15 cellular contexts compared by ENCODE assay signal in genomic region chrX:25005382-25006185, GRCh38. TPM values are rescaled to one million over a fixed set of nuclear protein-coding genes. Genes with fewer than 3 reads are reported as not detected.
DNase-seq lines count a peak whose midpoint lies in the region; ATAC-seq and TF ChIP-seq lines count a peak whose summit lies in the region.
"Had no signal": no experiment of that assay in that cellular context is flagged by ENCODE, and none has a peak within 500 bp of the region (broad histone marks: within the 10 kb centered on the region; RNA-seq: fewer than 3 reads in every experiment).

No MANE protein-coding gene starts in this region.

- peaks cover 44% of the 10 kb centered on the region for H3K4me1 Mint-ChIP-seq in WTC11

- peaks cover 0 to 25% (median 3%) of the 10 kb centered on the region in 12 donors for H3K4me1 ChIP-seq in heart left ventricle
- peaks cover 4 to 21% of the 10 kb centered on the region in 2 donors for H3K4me1 ChIP-seq in thoracic aorta (ENCODE audit: control insufficient read depth in 1 of 2, low read depth in 2 of 2)
- H3K4me1 ChIP-seq in left lung: peaks cover 5 to 15% of the 10 kb centered on the region in 2 donors
- H3K4me1 ChIP-seq: colonic mucosa had no signal

- H3K4me3 ChIP-seq in heart left ventricle (peak overlapping the region in 8 of 12 donors; percentile 12 to 34 (median 18)), thoracic aorta (peak overlapping the region; percentile 42), left lung (no peak overlapping the region)
- H3K4me3 ChIP-seq: colonic mucosa had no signal

- no peak overlapping the region for H3K27ac Mint-ChIP-seq in WTC11

- H3K27me3 ChIP-seq in heart left ventricle (peaks cover 0 to 99% (median 70%) of the 10 kb centered on the region in 9 donors), thoracic aorta (replicated peaks; ENCODE audit: insufficient read depth) (peaks cover 6% of the 10 kb centered on the region), left lung (peaks cover 86 to 93% of the 10 kb centered on the region in 2 donors)

- H3K27ac ChIP-seq in heart left ventricle (no peak overlapping the region), thoracic aorta (no peak overlapping the region), left lung (no peak overlapping the region)
- H3K27ac ChIP-seq: colonic mucosa had no signal

- no peak for TF ChIP-seq POLR2A in heart left ventricle (IDR thresholded peaks at IDR 0.05)

- no peaks in the 10 kb centered on the region for H3K9me3 Mint-ChIP-seq in WTC11
- H3K9me3 Mint-ChIP-seq: activated CD4-positive, alpha-beta memory T cell treated with anti-CD3 and anti-CD28 coated beads, Interleukin-2, amount 10 ng/mL, durations not matched to agents 7 days and 5 days had no signal

- CTCF ChIA-PET in WTC11 (lab: Charles Lee): interaction anchor here (1.3 kb wide), 1 partner anchor 15 kb away, joined by 3 read pairs; no protein-coding TSS in a partner anchor

- DNase-seq in heart left ventricle (peak in 1 of 5 donors; percentile 18), left ventricle myocardium superior (no peak), WTC11 (ENCODE audit: low spot score) (no peak), left colon (no peak), thoracic aorta (ENCODE audit: low spot score) (no peak), dermis blood vessel endothelial cell (no peak), left lung (no peak)
- DNase-seq: activated CD4-positive, alpha-beta memory T cell treated with anti-CD3 and anti-CD28 coated beads, Interleukin-2, amount 10 ng/mL, durations not matched to agents 7 days and 5 days; activated naive CD4-positive, alpha-beta T cell; C1 segment of cervical spinal cord; colonic mucosa; foreskin fibroblast; MG63; stimulated activated CD4-positive, alpha-beta T cell treated with anti-CD3 and anti-CD28 coated beads, Interleukin-2, amount 100 ng/mL, for 24 hours had no signal

- POLR2A ChIA-PET in WTC11 (lab: Charles Lee): interaction anchor here (2.1 kb wide), 1 partner anchor 7 kb away, joined by 4 read pairs; no protein-coding TSS in a partner anchor

- 2 to 33% (median 15%) methylated on average over 34 to 72 of the region's 72 CpGs for WGBS in heart left ventricle, 4 donors

- TF ChIP-seq CTCF in heart left ventricle (IDR thresholded peaks at IDR 0.05): no peak
- no peak for TF ChIP-seq CTCF in WTC11 (IDR thresholded peaks at IDR 0.05)
- no peak for TF ChIP-seq CTCF in thoracic aorta (IDR thresholded peaks at IDR 0.05)
- no peak for TF ChIP-seq CTCF in left lung (IDR thresholded peaks at IDR 0.05)

- H3K36me3 ChIP-seq in heart left ventricle (no peaks in the 10 kb centered on the region), thoracic aorta (no peaks in the 10 kb centered on the region), left lung (no peaks in the 10 kb centered on the region)
- H3K36me3 ChIP-seq: colonic mucosa, MG63 had no signal

- no peaks in the 10 kb centered on the region for H3K9me3 ChIP-seq in heart left ventricle
- H3K9me3 ChIP-seq in thoracic aorta: no peaks in the 10 kb centered on the region
- H3K9me3 ChIP-seq in left lung: no peaks in the 10 kb centered on the region
- H3K9me3 ChIP-seq: colonic mucosa, MG63 had no signal

- no peaks in the 10 kb centered on the region for H3K36me3 Mint-ChIP-seq in WTC11

- H3K27me3 Mint-ChIP-seq in WTC11 (ENCODE audit: low read depth): peaks cover 94% of the 10 kb centered on the region

- intact Hi-C loops in heart left ventricle (cut with DNase I) (loop anchor here in 1 of 10 donors (5.0 kb wide), 1 partner anchor 318 kb away; no protein-coding TSS in a partner anchor), left ventricle myocardium superior (cut with micrococcal nuclease) (no loop called here), left colon (cut with DNase I, micrococcal nuclease) (no loop called here), left lung (cut with DNase I) (no loop called here)

- peak overlapping the region; percentile 56 for H3K4me3 Mint-ChIP-seq in WTC11
- H3K4me3 Mint-ChIP-seq: activated CD4-positive, alpha-beta memory T cell treated with anti-CD3 and anti-CD28 coated beads, Interleukin-2, amount 10 ng/mL, durations not matched to agents 7 days and 5 days had no signal

- ATAC-seq in heart left ventricle (no peak), left ventricle myocardium superior (no peak), WTC11 (no peak), left colon (peak; percentile 21), thoracic aorta (ENCODE audit: insufficient number of reproducible peaks, low FRiP score, low read depth) (no peak), GM19467 (IDR thresholded peaks at IDR 0.05; ENCODE audit: unreplicated experiment) (no peak), left lung (no peak)

TF ChIP-seq in WTC11, 78 proteins besides CTCF, POLR2A, EP300 and RAD21:
- TF ChIP-seq E2F4 (CRISPR knock-in tag; IDR thresholded peaks at IDR 0.05; ENCODE audit: borderline replicate concordance, low read depth): no peak
- TF ChIP-seq PRDM15 (CRISPR knock-in tag; IDR thresholded peaks at IDR 0.05): peak; percentile 65; the same call in 1 of the 2 replicates

RNA-seq across cellular contexts. Expression of gene ARX, which starts 10.2 kb away (rescaled TPM):
- not detected for total RNA-seq in heart left ventricle
- not detected for polyA plus RNA-seq in heart left ventricle
- not detected for total RNA-seq in left ventricle myocardium superior
- total RNA-seq in WTC11 (2021): 0.07 TPM in 1 of 3 replicates, not detected in the others
- 1 to 10 TPM in 1 of 2 donors, under 1 TPM in 1; 0.34 to 1.1 TPM for total RNA-seq in left colon
- not detected for total RNA-seq in thoracic aorta
- total RNA-seq in dermis blood vessel endothelial cell: not detected in 2 replicates
- total RNA-seq in left lung: under 1 TPM in 1 of 2 donors, not detected in 1; 0.26 TPM
- total RNA-seq: activated CD4-positive, alpha-beta memory T cell treated with anti-CD3 and anti-CD28 coated beads, Interleukin-2, amount 10 ng/mL, durations not matched to agents 7 days and 5 days had no signal

Comparison
In these comparisons a context has a peak if more than half of its experiments do, and no peak if none do; other contexts are left out.
1. H3K4me3 ChIP-seq: peak in heart left ventricle (8 of 12) and thoracic aorta (single experiment); none in left lung (0 of 2).